10 cellular contexts compared by ENCODE assay signal in genomic region chr1:68347415-68347814, GRCh38.
DNase-seq lines count a peak whose midpoint lies in the region; ATAC-seq and TF ChIP-seq lines count a peak whose summit lies in the region.
"Had no signal": no experiment of that assay in that cellular context is flagged by ENCODE, and none has a peak within 500 bp of the region (broad histone marks: within the 10 kb centered on the region; RNA-seq: fewer than 3 reads in every experiment).

No MANE protein-coding gene starts in this region.

- H4K20me1 ChIP-seq in osteoblast (ENCODE audit: insufficient read depth, low read length): no peaks in the 10 kb centered on the region
- H4K20me1 ChIP-seq: BLaER1 treated with 17β-estradiol and CSF1 and Interleukin-3, amounts not matched to agents 10 nM and 100 nM had no signal

- H3K4me3 ChIP-seq in GM06990 (replicated peaks; ENCODE audit: low read depth, low read length) (no peak overlapping the region), osteoblast (ENCODE audit: insufficient read depth, low read length) (no peak overlapping the region)
- H3K4me3 ChIP-seq: BLaER1 treated with 17β-estradiol and CSF1 and Interleukin-3, amounts not matched to agents 10 nM and 100 nM had no signal

- no peaks in the 10 kb centered on the region for H3K9me3 Mint-ChIP-seq in activated B cell treated with CpG ODN at 0.5 μM for 24 hours
- peaks cover 4% of the 10 kb centered on the region for H3K9me3 Mint-ChIP-seq in stimulated activated effector memory CD8-positive, alpha-beta T cell treated with anti-CD3 and anti-CD28 coated beads, Interleukin-12 subunit alpha, Interleukin-12 subunit beta, amount 100 ng/mL, for 72 hours

- no peaks in the 10 kb centered on the region for H3K36me3 ChIP-seq in GM06990 (ENCODE audit: control insufficient read depth, insufficient read depth, low read length)
- H3K36me3 ChIP-seq in osteoblast (ENCODE audit: insufficient read depth, low read length): no peaks in the 10 kb centered on the region
- H3K36me3 ChIP-seq: BLaER1 treated with 17β-estradiol and CSF1 and Interleukin-3, amounts not matched to agents 10 nM and 100 nM had no signal

- TF ChIP-seq CTCF in GM06990 (IDR thresholded peaks at IDR 0.05; ENCODE audit: insufficient read depth, low read length, poor library complexity, severe bottlenecking): no peak
- TF ChIP-seq CTCF in activated B cell treated with CpG ODN at 0.5 μM for 24 hours (IDR thresholded peaks at IDR 0.05): no peak
- no peak for TF ChIP-seq CTCF in osteoblast (IDR thresholded peaks at IDR 0.05; ENCODE audit: extremely low read depth, low read depth, low read length)

- no peak overlapping the region for H3K27ac ChIP-seq in osteoblast (ENCODE audit: low read depth, low read length)

- peak; percentile 25 for DNase-seq in GM06990 (ENCODE audit: extremely low read depth, insufficient read length)
- no peak for DNase-seq in activated B cell treated with CpG ODN at 0.5 μM for 24 hours
- DNase-seq in HT-29 (ENCODE audit: low spot score): no peak
- DNase-seq in stimulated activated effector memory CD8-positive, alpha-beta T cell treated with anti-CD3 and anti-CD28 coated beads, Interleukin-12 subunit alpha, Interleukin-12 subunit beta, amount 100 ng/mL, for 72 hours (ENCODE audit: low spot score in 2 of 2): no peak
- DNase-seq in kidney tubule cell (ENCODE audit: low spot score): no peak
- DNase-seq in osteoblast (ENCODE audit: insufficient read length, low spot score, missing footprints): no peak
- DNase-seq: activated naive CD8-positive, alpha-beta T cell treated with anti-CD3 and anti-CD28 coated beads, Interleukin-2, amount 50 U/mL, for 24 hours had no signal

- peak overlapping the region; percentile 70 for H3K27ac Mint-ChIP-seq in activated B cell treated with CpG ODN at 0.5 μM for 24 hours
- H3K27ac Mint-ChIP-seq in stimulated activated effector memory CD8-positive, alpha-beta T cell treated with anti-CD3 and anti-CD28 coated beads, Interleukin-12 subunit alpha, Interleukin-12 subunit beta, amount 100 ng/mL, for 72 hours: no peak overlapping the region
- H3K27ac Mint-ChIP-seq: activated naive CD8-positive, alpha-beta T cell treated with anti-CD3 and anti-CD28 coated beads, Interleukin-2, amount 50 U/mL, for 24 hours had no signal

- POLR2A ChIA-PET in activated B cell treated with CpG ODN at 0.5 μM for 24 hours (lab: Charles Lee): interaction anchor here (0.7 kb wide), 1 partner anchor 11 kb away, joined by 3 read pairs; no protein-coding TSS in a partner anchor

- no peaks in the 10 kb centered on the region for H3K9me3 ChIP-seq in osteoblast (ENCODE audit: low read depth, low read length)

- no peaks in the 10 kb centered on the region for H3K27me3 Mint-ChIP-seq in activated B cell treated with CpG ODN at 0.5 μM for 24 hours
- H3K27me3 Mint-ChIP-seq: activated naive CD8-positive, alpha-beta T cell treated with anti-CD3 and anti-CD28 coated beads, Interleukin-2, amount 50 U/mL, for 24 hours had no signal

- H3K27me3 ChIP-seq in GM06990 (replicated peaks; ENCODE audit: control insufficient read depth, insufficient read depth, low read length): no peaks in the 10 kb centered on the region
- H3K27me3 ChIP-seq in osteoblast (ENCODE audit: insufficient read depth, low read length): no peaks in the 10 kb centered on the region
- H3K27me3 ChIP-seq: BLaER1 treated with 17β-estradiol and CSF1 and Interleukin-3, amounts not matched to agents 10 nM and 100 nM had no signal

- no peak overlapping the region for H3K4me3 Mint-ChIP-seq in activated B cell treated with CpG ODN at 0.5 μM for 24 hours
- no peak overlapping the region for H3K4me3 Mint-ChIP-seq in stimulated activated effector memory CD8-positive, alpha-beta T cell treated with anti-CD3 and anti-CD28 coated beads, Interleukin-12 subunit alpha, Interleukin-12 subunit beta, amount 100 ng/mL, for 72 hours
- H3K4me3 Mint-ChIP-seq: activated naive CD8-positive, alpha-beta T cell treated with anti-CD3 and anti-CD28 coated beads, Interleukin-2, amount 50 U/mL, for 24 hours had no signal

- H3K4me2 ChIP-seq in osteoblast (ENCODE audit: insufficient read depth, low read length): no peak overlapping the region

- H3K4me1 ChIP-seq in osteoblast (ENCODE audit: insufficient read depth, low read length): no peaks in the 10 kb centered on the region

- CTCF ChIA-PET in activated B cell treated with CpG ODN at 0.5 μM for 24 hours (lab: Charles Lee): no interaction called here

- ATAC-seq in GM19468 (IDR thresholded peaks at IDR 0.05; ENCODE audit: extremely low read depth, unreplicated experiment) (peak; percentile 92), HG03159 (IDR thresholded peaks at IDR 0.05; ENCODE audit: unreplicated experiment) (peak; percentile 98), activated B cell treated with CpG ODN at 0.5 μM for 24 hours (ENCODE audit: low read depth) (peak; percentile 84)
- ATAC-seq in stimulated activated effector memory CD8-positive, alpha-beta T cell treated with anti-CD3 and anti-CD28 coated beads, Interleukin-12 subunit alpha, Interleukin-12 subunit beta, amount 100 ng/mL, for 72 hours: no peak
- ATAC-seq: activated naive CD8-positive, alpha-beta T cell treated with anti-CD3 and anti-CD28 coated beads, Interleukin-2, amount 50 U/mL, for 24 hours had no signal

- H3K4me1 Mint-ChIP-seq in activated B cell treated with CpG ODN at 0.5 μM for 24 hours: peaks cover 24% of the 10 kb centered on the region
- no peaks in the 10 kb centered on the region for H3K4me1 Mint-ChIP-seq in stimulated activated effector memory CD8-positive, alpha-beta T cell treated with anti-CD3 and anti-CD28 coated beads, Interleukin-12 subunit alpha, Interleukin-12 subunit beta, amount 100 ng/mL, for 72 hours
- H3K4me1 Mint-ChIP-seq: activated naive CD8-positive, alpha-beta T cell treated with anti-CD3 and anti-CD28 coated beads, Interleukin-2, amount 50 U/mL, for 24 hours had no signal

- H2AFZ ChIP-seq in osteoblast (ENCODE audit: low read length): no peak overlapping the region

- intact Hi-C loops in activated B cell treated with CpG ODN at 0.5 μM for 24 hours (cut with micrococcal nuclease): loop anchor here (10.0 kb wide), 1 partner anchor 87 kb away; no protein-coding TSS in a partner anchor

- H3K36me3 Mint-ChIP-seq in activated B cell treated with CpG ODN at 0.5 μM for 24 hours (ENCODE audit: low read depth): no peaks in the 10 kb centered on the region
- H3K36me3 Mint-ChIP-seq in stimulated activated effector memory CD8-positive, alpha-beta T cell treated with anti-CD3 and anti-CD28 coated beads, Interleukin-12 subunit alpha, Interleukin-12 subunit beta, amount 100 ng/mL, for 72 hours: no peaks in the 10 kb centered on the region

- no peaks in the 10 kb centered on the region for H3K79me2 ChIP-seq in osteoblast (ENCODE audit: insufficient read depth, low read length)
